8 cellular contexts compared by ENCODE assay signal in genomic region chr2:37232131-37232933, GRCh38. TPM values are rescaled to one million over a fixed set of nuclear protein-coding genes. Genes with fewer than 3 reads are reported as not detected.
DNase-seq lines count a peak whose midpoint lies in the region; ATAC-seq, FAIRE-seq and TF ChIP-seq lines count a peak whose summit lies in the region.

No MANE protein-coding gene starts in this region.

- peak overlapping the region; percentile 92 for H3K4me2 ChIP-seq in astrocyte (ENCODE audit: low read length)

- H3K27ac Mint-ChIP-seq in astrocyte (ENCODE audit: unreplicated experiment) = no peak overlapping the region

- DNase-seq in HT-29 (ENCODE audit: low spot score) (peak; percentile 49), astrocyte (ENCODE audit: low read depth) (peak; percentile 74), GM13976 (ENCODE audit: low spot score) (no peak)
- DNase-seq in stimulated activated naive CD4-positive, alpha-beta T cell treated with Interleukin-2 at 50 U/mL for 16 hours (lab: John Stamatoyannopoulos, UW) = peak; percentile 28
- DNase-seq in activated CD4-positive, CD25-positive, alpha-beta regulatory T cell treated with anti-CD3 and anti-CD28 coated beads, Interleukin-2, amount 50 U/mL, for 72 hours = no peak

- H3K36me3 Mint-ChIP-seq in astrocyte (ENCODE audit: low read depth, unreplicated experiment) = peaks cover 4% of the 10 kb centered on the region

- H3K9me3 ChIP-seq in astrocyte (ENCODE audit: insufficient read depth, low read depth, low read length) (no peaks in the 10 kb centered on the region), iPS-18c (ENCODE audit: control insufficient read depth, insufficient read depth, low read length) (no peaks in the 10 kb centered on the region)

- no peak for TF ChIP-seq CTCF in astrocyte (IDR thresholded peaks at IDR 0.05; ENCODE audit: insufficient read depth, low read depth, low read length)
- TF ChIP-seq CTCF in GM13976 (IDR thresholded peaks at IDR 0.05; ENCODE audit: borderline replicate concordance, control extremely low read depth, extremely low read depth, insufficient read depth, missing control alignments) = no peak

- H2AFZ ChIP-seq in astrocyte (ENCODE audit: low read depth, low read length) = peak overlapping the region; percentile 85

- no peaks in the 10 kb centered on the region for H3K27me3 ChIP-seq in astrocyte (ENCODE audit: insufficient read depth, low read length)

- H3K4me1 ChIP-seq in astrocyte (ENCODE audit: insufficient read depth, low read length) = peaks cover 23% of the 10 kb centered on the region

- peak overlapping the region; percentile 95 for H3K9ac ChIP-seq in astrocyte (ENCODE audit: low read length)

- H3K27me3 Mint-ChIP-seq in astrocyte (ENCODE audit: low read depth, unreplicated experiment) = no peaks in the 10 kb centered on the region

- peaks cover 79% of the 10 kb centered on the region for H3K79me2 ChIP-seq in astrocyte (ENCODE audit: insufficient read depth, low read length)

- peak; percentile 14 for ATAC-seq in GM18508 (IDR thresholded peaks at IDR 0.05; ENCODE audit: insufficient read depth, unreplicated experiment)
- ATAC-seq in HG02973 (IDR thresholded peaks at IDR 0.05; ENCODE audit: unreplicated experiment) = no peak

- H3K4me1 Mint-ChIP-seq in astrocyte (ENCODE audit: low read depth, unreplicated experiment) = no peaks in the 10 kb centered on the region

- peak overlapping the region; percentile 96 for H3K27ac ChIP-seq in astrocyte (ENCODE audit: low read depth, low read length)

- in situ Hi-C loops in GM13976 (cut with MboI; ENCODE audit: low sequenced_read_pairs, unreplicated experiment) = no loop called here

- H4K20me1 ChIP-seq in astrocyte (ENCODE audit: insufficient read depth, low read length) = peaks cover 33% of the 10 kb centered on the region

- H3K4me3 ChIP-seq in astrocyte (ENCODE audit: insufficient read depth, low read depth, low read length) (peak overlapping the region; percentile 95), iPS-18c (ENCODE audit: insufficient read depth, low read depth, low read length) (peak overlapping the region; percentile 94)

- H3K9me3 Mint-ChIP-seq in astrocyte (ENCODE audit: unreplicated experiment) = no peaks in the 10 kb centered on the region

- FAIRE-seq in astrocyte (lab: Jason Lieb, UNC) = no peak

- no peak overlapping the region for H3K4me3 Mint-ChIP-seq in astrocyte (ENCODE audit: unreplicated experiment)

- H3K36me3 ChIP-seq in astrocyte (ENCODE audit: insufficient read depth, low read length) = peaks cover 11% of the 10 kb centered on the region

RNA-seq across cellular contexts. Expression of gene NDUFAF7, which starts 0.9 kb away (rescaled TPM):
- total RNA-seq in HT-29 (2014; rRNA removed; shearing (Covaris generic)) = 11.5 and 11.6 TPM in 2 replicates
- 23.1 and 24.2 TPM in 2 replicates for total RNA-seq in astrocyte

RNA-seq across cellular contexts. Expression of gene CEBPZ, which starts 0.9 kb away (rescaled TPM):
- total RNA-seq in HT-29 (2014; rRNA removed; shearing (Covaris generic)) = 23.0 and 27.0 TPM in 2 replicates
- 47.5 and 48.5 TPM in 2 replicates for total RNA-seq in astrocyte

RNA-seq across cellular contexts. Expression of gene CEBPZOS, which starts 36.0 kb away (rescaled TPM):
- total RNA-seq in HT-29 (2014; rRNA removed; shearing (Covaris generic)) = 20.1 and 26.7 TPM in 2 replicates
- 34.5 and 37.3 TPM in 2 replicates for total RNA-seq in astrocyte

RNA-seq across cellular contexts. Expression of gene SULT6B1, which starts 43.9 kb away (rescaled TPM):
- total RNA-seq in HT-29 (2014; rRNA removed; shearing (Covaris generic)) = not detected in 2 replicates
- not detected in 2 replicates for total RNA-seq in astrocyte

Comparison
In these comparisons a context has a peak if more than half of its experiments do, and no peak if none do; other contexts are left out.
1. DNase-seq: peak in HT-29 (single experiment), astrocyte (single experiment) and stimulated activated naive CD4-positive, alpha-beta T cell treated with Interleukin-2 at 50 U/mL for 16 hours (single experiment); none in activated CD4-positive, CD25-positive, alpha-beta regulatory T cell treated with anti-CD3 and anti-CD28 coated beads, Interleukin-2, amount 50 U/mL, for 72 hours (single experiment) and GM13976 (single experiment).